ENCODE assay signal across 35 cellular contexts in genomic region chr5:119721775-119722174, GRCh38.
DNase-seq lines count a peak whose midpoint lies in the region; ATAC-seq, FAIRE-seq and TF ChIP-seq lines count a peak whose summit lies in the region.
"Had no signal": no experiment of that assay in that cellular context is flagged by ENCODE, and none has a peak within 500 bp of the region (broad histone marks: within the 10 kb centered on the region; RNA-seq: fewer than 3 reads in every experiment).

No MANE protein-coding gene starts in this region.

- no peak overlapping the region for H3K9ac ChIP-seq in HepG2 (ENCODE audit: insufficient read depth, low read depth, low read length)
- H3K9ac ChIP-seq: BLaER1; BLaER1 treated with 17β-estradiol and CSF1 and Interleukin-3, amounts not matched to agents 10 nM and 100 nM had no signal

- TF ChIP-seq CTCF in mucosa of descending colon (IDR thresholded peaks at IDR 0.05): no peak
- TF ChIP-seq CTCF in HepG2 (CRISPR knock-in tag; IDR thresholded peaks at IDR 0.05): no peak

- no peak for TF ChIP-seq RAD21 in HepG2 (CRISPR knock-in tag; IDR thresholded peaks at IDR 0.05)

- H3K36me3 ChIP-seq in mucosa of descending colon (ENCODE audit: low read depth) (no peaks in the 10 kb centered on the region), HepG2 (replicated peaks in 1 of 2; ENCODE audit: control insufficient read depth in 1 of 2, insufficient read depth in 2 of 2, low read length in 2 of 2) (no peaks in the 10 kb centered on the region)
- H3K36me3 ChIP-seq: BE2C; BLaER1; BLaER1 treated with 17β-estradiol and CSF1 and Interleukin-3, amounts not matched to agents 10 nM and 100 nM had no signal

- ATAC-seq in left colon: peak; percentile 54
- ATAC-seq in mucosa of descending colon: peak; percentile 51
- ATAC-seq in HepG2: no peak
- ATAC-seq: A549; CD8-positive, alpha-beta T cell had no signal

- CTCF ChIA-PET in HepG2 (lab: Yijun Ruan, JAX; ENCODE audit: low intra/inter-chr PET ratio, low total read pairs): no interaction called here

- BruUV-seq in HepG2 (replicated peaks; lab: Mats Ljungman, UMichigan): no TSS peak

- intact Hi-C loops in left colon (cut with DNase I, micrococcal nuclease) (no loop called here), mucosa of descending colon (cut with DNase I, micrococcal nuclease) (no loop called here), HepG2 (cut with micrococcal nuclease; ENCODE audit: unreplicated experiment) (no loop called here)

- H3K4me2 ChIP-seq in HepG2 (ENCODE audit: low read depth, low read length): no peak overlapping the region
- H3K4me2 ChIP-seq: A549; BLaER1; BLaER1 treated with 17β-estradiol and CSF1 and Interleukin-3, amounts not matched to agents 10 nM and 100 nM had no signal

- no peaks in the 10 kb centered on the region for H3K4me1 ChIP-seq in mucosa of descending colon (ENCODE audit: low read depth)
- H3K4me1 ChIP-seq in HepG2 (ENCODE audit: insufficient read depth, low read length): no peaks in the 10 kb centered on the region
- H3K4me1 ChIP-seq: A549; BE2C; BLaER1; BLaER1 treated with 17β-estradiol and CSF1 and Interleukin-3, amounts not matched to agents 10 nM and 100 nM; Caco-2 had no signal

- H3K4me3 ChIP-seq in mucosa of descending colon (no peak overlapping the region), HepG2 (replicated peaks in 1 of 3; ENCODE audit: insufficient read depth in 1 of 3, low read depth in 2 of 3, low read length in 3 of 3) (no peak overlapping the region)
- H3K4me3 ChIP-seq: A549; BLaER1; BLaER1 treated with 17β-estradiol and CSF1 and Interleukin-3, amounts not matched to agents 10 nM and 100 nM had no signal

- DNase-seq in NOMO-1 treated with DMSO at 0.1 percent for 48 hours (lab: John Stamatoyannopoulos, UW; ENCODE audit: unreplicated experiment) (peak; percentile 11), NOMO-1 treated with dmso at 0.1 percent for 144 hours (lab: John Stamatoyannopoulos, UW; ENCODE audit: unreplicated experiment) (no peak), left colon (no peak), left kidney (ENCODE audit: low read depth, low spot score) (peak; percentile 3), mucosa of descending colon (no peak), HepG2 (ENCODE audit: low spot score) (no peak), A172 (ENCODE audit: low spot score) (no peak)
- DNase-seq in activated effector memory CD4-positive, alpha-beta T cell treated with anti-CD3 and anti-CD28 coated beads, Interleukin-2, amount 50 U/mL, for 16 hours: no peak
- DNase-seq: 8988T; ACHN; AML-193; BE2C; C1 segment of cervical spinal cord; Caco-2; Calu3; CD4-positive, alpha-beta memory T cell; CD4-positive, alpha-beta T cell; CD4-positive, CD25-positive, alpha-beta regulatory T cell; CD8-positive, alpha-beta memory T cell; CD8-positive, alpha-beta T cell; COR-L47; DMS 273 treated with DMSO at 0.1 percent for 48 hours; DMS153; DMS53; DMS79; DMS79 treated with DMSO at 0.1 percent for 48 hours; DND-41; EL had no signal

- no peak overlapping the region for H2AFZ ChIP-seq in HepG2 (ENCODE audit: low read length)

- no peak overlapping the region for H3K27ac ChIP-seq in HepG2 (ENCODE audit: extremely low read length, insufficient read depth, low read length)
- H3K27ac ChIP-seq: 22Rv1; A549; BLaER1; BLaER1 treated with 17β-estradiol and CSF1 and Interleukin-3, amounts not matched to agents 10 nM and 100 nM; C4-2B had no signal

- FAIRE-seq in HepG2 (lab: Jason Lieb, UNC): no peak
- FAIRE-seq: A204.1, A549, D721Med had no signal

- TF ChIP-seq POLR2A in HepG2 (IDR thresholded peaks at IDR 0.05; ENCODE audit: insufficient read depth in 1 of 2, low read depth in 2 of 2, low read length in 2 of 2): no peak

- no peaks in the 10 kb centered on the region for H3K27me3 ChIP-seq in HepG2 (ENCODE audit: control insufficient read depth in 1 of 2, insufficient read depth in 2 of 2, low read length in 2 of 2)
- H3K27me3 ChIP-seq: BE2C; BLaER1; BLaER1 treated with 17β-estradiol and CSF1 and Interleukin-3, amounts not matched to agents 10 nM and 100 nM had no signal

- TF ChIP-seq EP300 in HepG2 (IDR thresholded peaks at IDR 0.05; ENCODE audit: low read depth in 2 of 2, low read length in 2 of 2) (no peak), HepG2 (CRISPR knock-in tag; IDR thresholded peaks at IDR 0.05; ENCODE audit: borderline replicate concordance) (no peak)

- H4K20me1 ChIP-seq in HepG2 (ENCODE audit: insufficient read depth, low read length): no peaks in the 10 kb centered on the region
- H4K20me1 ChIP-seq: BLaER1; BLaER1 treated with 17β-estradiol and CSF1 and Interleukin-3, amounts not matched to agents 10 nM and 100 nM had no signal

- H3K9me3 ChIP-seq in mucosa of descending colon (peaks cover 6% of the 10 kb centered on the region), HepG2 (ENCODE audit: low read length) (peaks cover 11% of the 10 kb centered on the region; the same call in 1 of the 2 replicates)
- H3K9me3 ChIP-seq: BE2C, Caco-2 had no signal

- H3K79me2 ChIP-seq in HepG2 (ENCODE audit: insufficient read depth, low read length): no peaks in the 10 kb centered on the region

- 0% methylated on average over 2 of the region's 2 CpGs for WGBS in HepG2 (ENCODE audit: low lambda C conversion rate)

- in situ Hi-C loops in HepG2 (cut with HindIII; ENCODE audit: extremely low pct_ligation_motif_present, low pct_unique_long_range_greater_than_20kb): no loop called here

- POLR2A ChIA-PET in HepG2 (lab: Yijun Ruan, JAX): no interaction called here

TF ChIP-seq in HepG2, 621 proteins besides CTCF, POLR2A, EP300 and RAD21:
- TF ChIP-seq NFAT5 (CRISPR knock-in tag; IDR thresholded peaks at IDR 0.05): no peak
- TF ChIP-seq STAG1 (CRISPR knock-in tag; IDR thresholded peaks at IDR 0.05): no peak
- no peak for TF ChIP-seq HNF4G (IDR thresholded peaks at IDR 0.05; ENCODE audit: borderline replicate concordance, low read depth, low read length)
- TF ChIP-seq HNF4G (CRISPR knock-in tag; IDR thresholded peaks at IDR 0.05; ENCODE audit: borderline replicate concordance, low read depth): no peak
- no peak for TF ChIP-seq ATF7-NPFF (CRISPR knock-in tag; IDR thresholded peaks at IDR 0.05; ENCODE audit: low read depth)
- TF ChIP-seq ZSCAN12 (CRISPR knock-in tag; IDR thresholded peaks at IDR 0.05): no peak

Comparison
In these comparisons a context has a peak if more than half of its experiments do, and no peak if none do; other contexts are left out.
1. DNase-seq: peak in NOMO-1 treated with DMSO at 0.1 percent for 48 hours (single experiment) and left kidney (single experiment); none in NOMO-1 treated with dmso at 0.1 percent for 144 hours (single experiment), left colon (0 of 2), mucosa of descending colon (0 of 3), HepG2 (single experiment), activated effector memory CD4-positive, alpha-beta T cell treated with anti-CD3 and anti-CD28 coated beads, Interleukin-2, amount 50 U/mL, for 16 hours (single experiment) and A172 (single experiment).